In the genomic region with DNA sequence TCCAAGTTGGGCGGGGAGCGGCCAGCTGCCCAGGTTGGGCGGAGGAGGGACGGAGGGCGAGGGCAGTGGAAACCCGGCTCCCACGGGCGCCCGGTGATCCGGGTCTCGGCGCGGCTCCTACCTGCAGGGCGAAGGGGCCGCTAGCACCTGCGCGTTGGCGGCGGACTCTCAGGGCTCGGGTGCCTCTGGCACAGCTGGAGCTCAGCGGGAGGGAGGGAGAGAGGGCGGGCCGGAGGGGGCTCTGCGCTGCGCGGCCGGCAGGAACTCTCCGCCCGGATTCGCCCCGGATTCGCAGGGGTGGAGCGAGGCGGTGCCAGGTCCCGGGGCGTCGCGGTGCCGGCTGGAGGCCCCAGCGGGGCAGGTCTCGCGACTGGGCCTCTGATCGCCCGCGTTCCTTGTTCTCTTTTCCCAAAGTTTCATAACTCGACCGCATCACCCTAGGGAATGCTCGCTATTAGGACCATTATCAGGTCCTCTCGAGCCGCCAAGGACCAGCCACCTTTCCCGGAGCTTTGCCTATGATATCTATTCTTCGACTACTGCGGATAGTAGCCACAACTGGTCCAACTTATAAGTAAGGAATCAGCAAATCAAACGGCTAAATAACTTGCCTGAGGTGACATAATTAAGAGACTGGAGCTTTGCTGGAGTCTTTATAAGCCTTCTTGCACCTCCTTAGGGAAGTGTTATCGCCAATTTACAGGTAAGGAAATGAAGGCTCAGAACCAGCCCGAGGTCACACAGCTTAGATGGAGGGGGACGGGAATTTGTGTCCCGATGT, we compare ENCODE assay signal across 8 cellular contexts. TPM values are rescaled to one million over a fixed set of nuclear protein-coding genes. Genes with fewer than 3 reads are reported as not detected.
DNase-seq lines count a peak whose midpoint lies in the region; ATAC-seq and TF ChIP-seq lines count a peak whose summit lies in the region.

A gene with protein sequence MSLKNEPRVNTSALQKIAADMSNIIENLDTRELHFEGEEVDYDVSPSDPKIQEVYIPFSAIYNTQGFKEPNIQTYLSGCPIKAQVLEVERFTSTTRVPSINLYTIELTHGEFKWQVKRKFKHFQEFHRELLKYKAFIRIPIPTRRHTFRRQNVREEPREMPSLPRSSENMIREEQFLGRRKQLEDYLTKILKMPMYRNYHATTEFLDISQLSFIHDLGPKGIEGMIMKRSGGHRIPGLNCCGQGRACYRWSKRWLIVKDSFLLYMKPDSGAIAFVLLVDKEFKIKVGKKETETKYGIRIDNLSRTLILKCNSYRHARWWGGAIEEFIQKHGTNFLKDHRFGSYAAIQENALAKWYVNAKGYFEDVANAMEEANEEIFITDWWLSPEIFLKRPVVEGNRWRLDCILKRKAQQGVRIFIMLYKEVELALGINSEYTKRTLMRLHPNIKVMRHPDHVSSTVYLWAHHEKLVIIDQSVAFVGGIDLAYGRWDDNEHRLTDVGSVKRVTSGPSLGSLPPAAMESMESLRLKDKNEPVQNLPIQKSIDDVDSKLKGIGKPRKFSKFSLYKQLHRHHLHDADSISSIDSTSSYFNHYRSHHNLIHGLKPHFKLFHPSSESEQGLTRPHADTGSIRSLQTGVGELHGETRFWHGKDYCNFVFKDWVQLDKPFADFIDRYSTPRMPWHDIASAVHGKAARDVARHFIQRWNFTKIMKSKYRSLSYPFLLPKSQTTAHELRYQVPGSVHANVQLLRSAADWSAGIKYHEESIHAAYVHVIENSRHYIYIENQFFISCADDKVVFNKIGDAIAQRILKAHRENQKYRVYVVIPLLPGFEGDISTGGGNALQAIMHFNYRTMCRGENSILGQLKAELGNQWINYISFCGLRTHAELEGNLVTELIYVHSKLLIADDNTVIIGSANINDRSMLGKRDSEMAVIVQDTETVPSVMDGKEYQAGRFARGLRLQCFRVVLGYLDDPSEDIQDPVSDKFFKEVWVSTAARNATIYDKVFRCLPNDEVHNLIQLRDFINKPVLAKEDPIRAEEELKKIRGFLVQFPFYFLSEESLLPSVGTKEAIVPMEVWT (minus strand): TSS at position 206 of the 781 bp plus-strand sequence. CDS start 72,432 bp downstream, outside the sequence.

- 10% methylated on average over 26 of the region's 58 CpGs for WGBS in esophagus muscularis mucosa

- TF ChIP-seq POLR2A in esophagus muscularis mucosa (IDR thresholded peaks at IDR 0.05; ENCODE audit: low read depth): peak; percentile 40

- DNase-seq in AG08395 (ENCODE audit: low spot score): peak; percentile 67
- peak; percentile 68 for DNase-seq in NCI-H2227 (lab: John Stamatoyannopoulos, UW; ENCODE audit: unreplicated experiment)
- DNase-seq in activated T-cell treated with anti-CD3 and anti-CD28 coated beads, Interleukin-2, amount 50 U/mL, for 1 hour: peak; percentile 51
- peak; percentile 96 for DNase-seq in esophagus muscularis mucosa (ENCODE audit: extremely low spot score)
- DNase-seq in mucosa of gallbladder (ENCODE audit: low spot score): peak; percentile 87
- peak; percentile 80 for DNase-seq in superior temporal gyrus (ENCODE audit: extremely low spot score)

- H3K4me3 ChIP-seq in esophagus muscularis mucosa: peak within 1 kb of the TSS; percentile 67 to 79 (median 72)

- peaks cover 24 to 43% (median 39%) of the 10 kb centered on the region in 4 donors for H3K4me1 ChIP-seq in esophagus muscularis mucosa

- no peaks in the 10 kb centered on the region for H3K27me3 ChIP-seq in esophagus muscularis mucosa

- TF ChIP-seq EP300 in esophagus muscularis mucosa (IDR thresholded peaks at IDR 0.05): no peak

- H3K9me3 ChIP-seq in esophagus muscularis mucosa: no peaks in the 10 kb centered on the region

- intact Hi-C loops in esophagus muscularis mucosa (cut with DNase I): loop anchor here (10.0 kb wide), 1 partner anchor 254 kb away; no protein-coding TSS in a partner anchor

- no peaks in the 10 kb centered on the region for H3K36me3 ChIP-seq in esophagus muscularis mucosa

- no peak for TF ChIP-seq CTCF in esophagus muscularis mucosa (IDR thresholded peaks at IDR 0.05)

- ATAC-seq in GM18519 (IDR thresholded peaks at IDR 0.05; ENCODE audit: low FRiP score, unreplicated experiment) (peak; percentile 30), HG02973 (IDR thresholded peaks at IDR 0.05; ENCODE audit: unreplicated experiment) (peak; percentile 32)

- peak within 1 kb of the TSS; percentile 88 to 94 (median 92) for H3K27ac ChIP-seq in esophagus muscularis mucosa (replicated peaks in 1 of 4)

RNA-seq across cellular contexts. Expression of the gene that starts here (rescaled TPM):
- total RNA-seq in esophagus muscularis mucosa (10 to 100 TPM; 12.4 to 21.1 (median 18.5) TPM), mucosa of gallbladder (734 TPM)

Comparison
In these comparisons a context has a peak if more than half of its experiments do, and no peak if none do; other contexts are left out.
1. Peak in every context shown above with its lines: DNase-seq, ATAC-seq, H3K4me3 ChIP-seq and H3K27ac ChIP-seq.
2. RNA of the gene that starts here (total RNA-seq): 734 TPM in mucosa of gallbladder (single experiment); 12.4 to 21.1 TPM in esophagus muscularis mucosa; every median in the first group is over 10 times any median in the second.